8 cellular contexts compared by ENCODE assay signal in genomic region chr22:38754247-38755154, GRCh38. TPM values are rescaled to one million over a fixed set of nuclear protein-coding genes. Genes with fewer than 3 reads are reported as not detected.
A peak's percentile ranks its signal among the peaks of the same experiment; 100 is the strongest.
DNase-seq lines count a peak whose midpoint lies in the region; ATAC-seq and TF ChIP-seq lines count a peak whose summit lies in the region.

No MANE protein-coding gene starts in this region.

- H3K27ac ChIP-seq in HUES6 (ENCODE audit: low read depth, low read length) (no peak overlapping the region), layer of hippocampus (ENCODE audit: low read depth, low read length) (peak overlapping the region; percentile 94)

- no peaks in the 10 kb centered on the region for H3K9me3 ChIP-seq in HUES6 (ENCODE audit: control insufficient read depth, insufficient read depth, low read depth, low read length)

- DNase-seq in COLO668 (lab: John Stamatoyannopoulos, UW; ENCODE audit: unreplicated experiment), result peak; percentile 72
- peak; percentile 42 for DNase-seq in SK-N-DZ (ENCODE audit: low spot score)
- peak; percentile 50 for DNase-seq in choroid plexus epithelial cell (ENCODE audit: low read depth)
- peak; percentile 45 for DNase-seq in stimulated activated CD4-positive, alpha-beta T cell treated with anti-CD3 and anti-CD28 coated beads, Interleukin-4, amount 100 ng/mL, for 24 hours
- no peak for DNase-seq in ecto neural progenitor cell (ENCODE audit: low spot score)

- H3K27me3 ChIP-seq in HUES6 (ENCODE audit: control insufficient read depth, insufficient read depth, low read length) (no peaks in the 10 kb centered on the region; the same call in 1 of the 2 replicates), layer of hippocampus (ENCODE audit: control insufficient read depth, insufficient read depth, low read length) (no peaks in the 10 kb centered on the region)

- no peak for TF ChIP-seq CTCF in choroid plexus epithelial cell (conservative IDR thresholded peaks at IDR 0.05; ENCODE audit: low read depth, low read length)

- ATAC-seq in GM21619 (IDR thresholded peaks at IDR 0.05; ENCODE audit: unreplicated experiment), result no peak

- peak overlapping the region; percentile 86 for H3K4me3 ChIP-seq in HUES6 (ENCODE audit: low read depth, low read length)
- H3K4me3 ChIP-seq in choroid plexus epithelial cell (ENCODE audit: low read depth, low read length), result peak overlapping the region; percentile 64

- peaks cover 22% of the 10 kb centered on the region for H3K4me1 ChIP-seq in HUES6 (ENCODE audit: control insufficient read depth, insufficient read depth, low read length)

- H3K36me3 ChIP-seq in HUES6 (ENCODE audit: control insufficient read depth, insufficient read depth, low read length), result peaks cover 19% of the 10 kb centered on the region; the same call in 1 of the 2 replicates

- peak overlapping the region; percentile 40 for H3K9ac ChIP-seq in HUES6 (ENCODE audit: low read length)

RNA-seq across cellular contexts. Expression of gene SUN2, which starts 1.3 kb away (rescaled TPM):
- polyA plus RNA-seq in SK-N-DZ (2014; cell fraction: cytosol; rRNA removed), result 79.1 and 95.6 TPM in 2 replicates
- polyA plus RNA-seq in SK-N-DZ (2014; cell fraction: nucleus; rRNA removed), result 163 and 164 TPM in 2 replicates

RNA-seq across cellular contexts. Expression of gene DNAL4, which starts 39.4 kb away (rescaled TPM):
- 29.0 and 32.8 TPM in 2 replicates for polyA plus RNA-seq in SK-N-DZ (2014; cell fraction: cytosol; rRNA removed)
- 18.6 and 21.3 TPM in 2 replicates for polyA plus RNA-seq in SK-N-DZ (2014; cell fraction: nucleus; rRNA removed)

RNA-seq across cellular contexts. Expression of gene GTPBP1, which starts 48.8 kb away (rescaled TPM):
- polyA plus RNA-seq in SK-N-DZ (2014; cell fraction: cytosol; rRNA removed), result 56.2 and 67.9 TPM in 2 replicates
- 43.1 and 57.0 TPM in 2 replicates for polyA plus RNA-seq in SK-N-DZ (2014; cell fraction: nucleus; rRNA removed)

RNA-seq across cellular contexts. Expression of gene JOSD1, which starts 53.8 kb away (rescaled TPM):
- polyA plus RNA-seq in SK-N-DZ (2014; cell fraction: cytosol; rRNA removed), result 55.5 and 61.2 TPM in 2 replicates
- polyA plus RNA-seq in SK-N-DZ (2014; cell fraction: nucleus; rRNA removed), result 41.2 and 43.9 TPM in 2 replicates
